26 cellular contexts compared by ENCODE assay signal in the genomic region with DNA sequence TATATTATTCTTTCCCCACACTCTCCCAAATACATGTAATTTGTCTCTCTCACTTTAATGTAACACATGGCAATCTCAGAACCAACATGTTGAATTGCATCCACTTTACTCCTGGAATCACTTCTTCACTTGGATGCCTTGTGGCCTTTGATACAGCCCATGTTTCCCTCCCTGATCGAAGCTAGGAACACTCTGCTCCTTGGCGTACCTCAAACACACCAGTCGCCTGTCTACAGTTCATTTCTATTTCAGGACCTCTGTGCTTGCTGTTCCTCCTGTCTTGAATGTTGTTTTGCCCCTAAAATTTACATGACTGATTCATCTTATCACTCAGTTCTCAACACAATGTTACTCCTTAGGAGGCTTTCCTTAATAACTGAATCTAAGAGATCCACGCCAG.
"Had no signal": no experiment of that assay in that cellular context is flagged by ENCODE, and none has a peak within 500 bp of the region (broad histone marks: within the 10 kb centered on the region; RNA-seq: fewer than 3 reads in every experiment).

No MANE protein-coding gene starts in this region.

- H3K4me3 ChIP-seq: ascending aorta, breast epithelium, coronary artery, dorsolateral prefrontal cortex had no signal

- H3K4me1 ChIP-seq: ascending aorta, breast epithelium had no signal

- H3K27ac ChIP-seq: ascending aorta, breast epithelium, coronary artery had no signal

- H3K27me3 ChIP-seq: ascending aorta, breast epithelium, dorsolateral prefrontal cortex had no signal

- ATAC-seq: activated naive CD4-positive, alpha-beta T cell treated with anti-CD3 and anti-CD28 coated beads, Interleukin-2, amount 50 U/mL, for 72 hours; activated T-cell treated with anti-CD3 and anti-CD28 coated beads, Interleukin-2, amount 50 U/mL, for 72 hours; esophagus mucosa had no signal

- DNase-seq: activated CD4-positive, alpha-beta memory T cell treated with anti-CD3 and anti-CD28 coated beads, Interleukin-2, amount 10 ng/mL, durations not matched to agents 7 days and 5 days; activated CD4-positive, alpha-beta T cell treated with anti-CD3 and anti-CD28 coated beads for 4 hours; activated CD4-positive, alpha-beta T cell treated with anti-CD3 and anti-CD28 coated beads, Interleukin-2, amount 10 ng/mL, durations not matched to agents 7 days and 5 days; activated CD4-positive, alpha-beta T cell treated with anti-CD3 and anti-CD28 coated beads, Interleukin-2, amount 50 U/mL, for 4 hours; activated CD4-positive, CD25-positive, alpha-beta regulatory T cell; activated CD4-positive, CD25-positive, alpha-beta regulatory T cell treated with anti-CD3 and anti-CD28 coated beads, Interleukin-2, amount 50 U/mL, for 72 hours; activated CD8-positive, alpha-beta memory T cell treated with anti-CD3 and anti-CD28 coated beads, Interleukin-2, amount 50 U/mL, for 48 hours; activated gamma-delta T cell; activated naive CD4-positive, alpha-beta T cell; activated naive CD4-positive, alpha-beta T cell treated with anti-CD3 and anti-CD28 coated beads, Interleukin-2, amount 10 ng/mL, durations not matched to agents 7 days and 5 days; activated naive CD8-positive, alpha-beta T cell treated with anti-CD3 and anti-CD28 coated beads, Interleukin-2, amount 10 ng/mL, durations not matched to agents 7 days and 5 days; activated T-cell treated with anti-CD3 and anti-CD28 coated beads for 4 hours; activated T-cell treated with anti-CD3 and anti-CD28 coated beads, Interleukin-2, amount 50 U/mL, for 24 hours; activated T-cell treated with anti-CD3 and anti-CD28 coated beads, Interleukin-2, amount 50 U/mL, for 72 hours; dorsolateral prefrontal cortex; effector memory CD4-positive, alpha-beta T cell; endodermal cell; foreskin fibroblast; head of caudate nucleus; T-helper 2 cell had no signal

- FAIRE-seq: frontal cortex had no signal

- H3K9me3 ChIP-seq: ascending aorta, breast epithelium had no signal
